ENCODE assay signal across 17 cellular contexts in the genomic region with DNA sequence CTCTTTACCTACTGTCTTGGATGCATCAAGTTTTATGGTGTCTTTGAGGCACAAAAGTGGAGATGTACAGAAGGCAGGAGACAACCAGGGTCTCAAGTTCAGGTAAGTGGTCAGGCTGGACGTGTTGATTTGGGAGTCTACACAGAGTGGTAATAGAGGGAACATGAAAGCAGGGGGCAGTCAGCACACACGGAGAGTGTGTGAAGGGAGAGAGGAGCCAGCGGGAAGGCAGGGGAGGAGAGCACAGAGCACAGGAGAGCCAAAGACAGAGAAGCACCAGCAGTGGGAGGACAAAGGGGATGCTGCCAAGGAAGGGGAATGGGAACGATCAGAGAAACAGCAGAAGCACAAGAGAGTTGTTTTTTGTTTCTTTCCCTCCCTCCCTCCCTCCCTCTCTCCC. TPM values are rescaled to one million over a fixed set of nuclear protein-coding genes. Genes with fewer than 3 reads are reported as not detected.
DNase-seq lines count a peak whose midpoint lies in the region; ATAC-seq and TF ChIP-seq lines count a peak whose summit lies in the region.
"Had no signal": no experiment of that assay in that cellular context is flagged by ENCODE, and none has a peak within 500 bp of the region (broad histone marks: within the 10 kb centered on the region; RNA-seq: fewer than 3 reads in every experiment).

No MANE protein-coding gene starts in this region.

- no peaks in the 10 kb centered on the region for H3K27me3 ChIP-seq in GM23338 (ENCODE audit: insufficient read depth)
- H3K27me3 ChIP-seq in foreskin keratinocyte: peaks cover 7% of the 10 kb centered on the region
- no peaks in the 10 kb centered on the region for H3K27me3 ChIP-seq in testis

- no peaks in the 10 kb centered on the region for H3K27me3 Mint-ChIP-seq in GM23338 (ENCODE audit: insufficient read depth, low read depth, poor library complexity)

- H2AFZ ChIP-seq in GM23338: no peak overlapping the region

- H3K27ac ChIP-seq in GM23338 (ENCODE audit: low read depth) (no peak overlapping the region), foreskin keratinocyte (no peak overlapping the region), testis (no peak overlapping the region)

- TF ChIP-seq POLR2A in testis (IDR thresholded peaks at IDR 0.05): no peak

- peak; percentile 37 to 67 for TF ChIP-seq CTCF in GM23338 (conservative IDR thresholded peaks at IDR 0.05; ENCODE audit: low read depth in 2 of 2)
- peak; percentile 7 for TF ChIP-seq CTCF in foreskin keratinocyte (conservative IDR thresholded peaks at IDR 0.05)
- no peak for TF ChIP-seq CTCF in testis (IDR thresholded peaks at IDR 0.05)

- H3K4me3 ChIP-seq in GM23338: no peak overlapping the region
- H3K4me3 ChIP-seq in testis: no peak overlapping the region

- H3K4me1 Mint-ChIP-seq in GM23338: peaks cover 12% of the 10 kb centered on the region
- H3K4me1 Mint-ChIP-seq: CD14-positive monocyte had no signal

- 45 to 50% methylated on average over 4 of the region's 4 CpGs for whole genome bisulfite sequencing in testis, 2 donors

- no peak overlapping the region for H3K4me3 Mint-ChIP-seq in GM23338
- H3K4me3 Mint-ChIP-seq: CD14-positive monocyte had no signal

- no peaks in the 10 kb centered on the region for H3K36me3 ChIP-seq in GM23338 (ENCODE audit: insufficient read depth)
- no peaks in the 10 kb centered on the region for H3K36me3 ChIP-seq in testis (ENCODE audit: low read depth, missing control alignments)

- H3K27ac Mint-ChIP-seq in GM23338: no peak overlapping the region
- H3K27ac Mint-ChIP-seq: CD14-positive monocyte had no signal

- intact Hi-C loops in testis (cut with DNase I; ENCODE audit: low total_unique reads): no loop called here

- H3K9me3 ChIP-seq in testis: no peaks in the 10 kb centered on the region

- no peaks in the 10 kb centered on the region for H3K9me3 Mint-ChIP-seq in GM23338

- H3F3A ChIP-seq in GM23338 (replicated peaks; ENCODE audit: low read depth): no peaks in the 10 kb centered on the region

- no peaks in the 10 kb centered on the region for H3K36me3 Mint-ChIP-seq in GM23338 (ENCODE audit: low read depth)
- H3K36me3 Mint-ChIP-seq: CD14-positive monocyte had no signal

- ATAC-seq in GM23338: peak; percentile 64
- ATAC-seq in foreskin keratinocyte: no peak
- ATAC-seq in HG03135 (IDR thresholded peaks at IDR 0.05; ENCODE audit: unreplicated experiment): no peak

- DNase-seq in GM23338 (ENCODE audit: low spot score) (peak; percentile 13), HuH-7 (ENCODE audit: low spot score) (peak; percentile 17), foreskin keratinocyte (no peak), testis (peak; percentile 21), A172 (ENCODE audit: low spot score) (no peak)
- DNase-seq in stimulated activated CD4-positive, alpha-beta T cell treated with anti-CD3 and anti-CD28 coated beads, Interleukin-4, amount 100 ng/mL, for 24 hours: no peak
- DNase-seq: ACHN, AML-193, KG1, NCI-H1105 treated with DMSO at 0.1 percent for 48 hours, NCI-H1694, NCI-H2081 treated with DMSO at 0.1 percent for 48 hours, NCI-H748 treated with DMSO at 0.1 percent for 48 hours, OCI-M1, SIG-M5 had no signal

- H4K20me1 ChIP-seq in GM23338 (replicated peaks; ENCODE audit: insufficient read depth): no peaks in the 10 kb centered on the region

- H3K9me2 ChIP-seq in GM23338 (ENCODE audit: insufficient read depth): no peaks in the 10 kb centered on the region; the same call in 1 of the 2 replicates

- no peaks in the 10 kb centered on the region for H3K79me2 ChIP-seq in GM23338 (replicated peaks; ENCODE audit: insufficient read depth)

- no peak overlapping the region for H3K4me2 ChIP-seq in GM23338

- H3K4me1 ChIP-seq in GM23338 (ENCODE audit: insufficient read depth) (peaks cover 23% of the 10 kb centered on the region), foreskin keratinocyte (no peaks in the 10 kb centered on the region), testis (no peaks in the 10 kb centered on the region)

TF ChIP-seq in GM23338, 12 proteins besides CTCF, POLR2A, EP300 and RAD21:
- no peak for TF ChIP-seq EZH2phosphoT487 (IDR thresholded peaks at IDR 0.05; ENCODE audit: unreplicated experiment)
- no peak for TF ChIP-seq JUNB (IDR thresholded peaks at IDR 0.05; ENCODE audit: unreplicated experiment)
- no peak for TF ChIP-seq ZNF114 (CRISPR knock-in tag; IDR thresholded peaks at IDR 0.05)
- TF ChIP-seq, protein P1, sequence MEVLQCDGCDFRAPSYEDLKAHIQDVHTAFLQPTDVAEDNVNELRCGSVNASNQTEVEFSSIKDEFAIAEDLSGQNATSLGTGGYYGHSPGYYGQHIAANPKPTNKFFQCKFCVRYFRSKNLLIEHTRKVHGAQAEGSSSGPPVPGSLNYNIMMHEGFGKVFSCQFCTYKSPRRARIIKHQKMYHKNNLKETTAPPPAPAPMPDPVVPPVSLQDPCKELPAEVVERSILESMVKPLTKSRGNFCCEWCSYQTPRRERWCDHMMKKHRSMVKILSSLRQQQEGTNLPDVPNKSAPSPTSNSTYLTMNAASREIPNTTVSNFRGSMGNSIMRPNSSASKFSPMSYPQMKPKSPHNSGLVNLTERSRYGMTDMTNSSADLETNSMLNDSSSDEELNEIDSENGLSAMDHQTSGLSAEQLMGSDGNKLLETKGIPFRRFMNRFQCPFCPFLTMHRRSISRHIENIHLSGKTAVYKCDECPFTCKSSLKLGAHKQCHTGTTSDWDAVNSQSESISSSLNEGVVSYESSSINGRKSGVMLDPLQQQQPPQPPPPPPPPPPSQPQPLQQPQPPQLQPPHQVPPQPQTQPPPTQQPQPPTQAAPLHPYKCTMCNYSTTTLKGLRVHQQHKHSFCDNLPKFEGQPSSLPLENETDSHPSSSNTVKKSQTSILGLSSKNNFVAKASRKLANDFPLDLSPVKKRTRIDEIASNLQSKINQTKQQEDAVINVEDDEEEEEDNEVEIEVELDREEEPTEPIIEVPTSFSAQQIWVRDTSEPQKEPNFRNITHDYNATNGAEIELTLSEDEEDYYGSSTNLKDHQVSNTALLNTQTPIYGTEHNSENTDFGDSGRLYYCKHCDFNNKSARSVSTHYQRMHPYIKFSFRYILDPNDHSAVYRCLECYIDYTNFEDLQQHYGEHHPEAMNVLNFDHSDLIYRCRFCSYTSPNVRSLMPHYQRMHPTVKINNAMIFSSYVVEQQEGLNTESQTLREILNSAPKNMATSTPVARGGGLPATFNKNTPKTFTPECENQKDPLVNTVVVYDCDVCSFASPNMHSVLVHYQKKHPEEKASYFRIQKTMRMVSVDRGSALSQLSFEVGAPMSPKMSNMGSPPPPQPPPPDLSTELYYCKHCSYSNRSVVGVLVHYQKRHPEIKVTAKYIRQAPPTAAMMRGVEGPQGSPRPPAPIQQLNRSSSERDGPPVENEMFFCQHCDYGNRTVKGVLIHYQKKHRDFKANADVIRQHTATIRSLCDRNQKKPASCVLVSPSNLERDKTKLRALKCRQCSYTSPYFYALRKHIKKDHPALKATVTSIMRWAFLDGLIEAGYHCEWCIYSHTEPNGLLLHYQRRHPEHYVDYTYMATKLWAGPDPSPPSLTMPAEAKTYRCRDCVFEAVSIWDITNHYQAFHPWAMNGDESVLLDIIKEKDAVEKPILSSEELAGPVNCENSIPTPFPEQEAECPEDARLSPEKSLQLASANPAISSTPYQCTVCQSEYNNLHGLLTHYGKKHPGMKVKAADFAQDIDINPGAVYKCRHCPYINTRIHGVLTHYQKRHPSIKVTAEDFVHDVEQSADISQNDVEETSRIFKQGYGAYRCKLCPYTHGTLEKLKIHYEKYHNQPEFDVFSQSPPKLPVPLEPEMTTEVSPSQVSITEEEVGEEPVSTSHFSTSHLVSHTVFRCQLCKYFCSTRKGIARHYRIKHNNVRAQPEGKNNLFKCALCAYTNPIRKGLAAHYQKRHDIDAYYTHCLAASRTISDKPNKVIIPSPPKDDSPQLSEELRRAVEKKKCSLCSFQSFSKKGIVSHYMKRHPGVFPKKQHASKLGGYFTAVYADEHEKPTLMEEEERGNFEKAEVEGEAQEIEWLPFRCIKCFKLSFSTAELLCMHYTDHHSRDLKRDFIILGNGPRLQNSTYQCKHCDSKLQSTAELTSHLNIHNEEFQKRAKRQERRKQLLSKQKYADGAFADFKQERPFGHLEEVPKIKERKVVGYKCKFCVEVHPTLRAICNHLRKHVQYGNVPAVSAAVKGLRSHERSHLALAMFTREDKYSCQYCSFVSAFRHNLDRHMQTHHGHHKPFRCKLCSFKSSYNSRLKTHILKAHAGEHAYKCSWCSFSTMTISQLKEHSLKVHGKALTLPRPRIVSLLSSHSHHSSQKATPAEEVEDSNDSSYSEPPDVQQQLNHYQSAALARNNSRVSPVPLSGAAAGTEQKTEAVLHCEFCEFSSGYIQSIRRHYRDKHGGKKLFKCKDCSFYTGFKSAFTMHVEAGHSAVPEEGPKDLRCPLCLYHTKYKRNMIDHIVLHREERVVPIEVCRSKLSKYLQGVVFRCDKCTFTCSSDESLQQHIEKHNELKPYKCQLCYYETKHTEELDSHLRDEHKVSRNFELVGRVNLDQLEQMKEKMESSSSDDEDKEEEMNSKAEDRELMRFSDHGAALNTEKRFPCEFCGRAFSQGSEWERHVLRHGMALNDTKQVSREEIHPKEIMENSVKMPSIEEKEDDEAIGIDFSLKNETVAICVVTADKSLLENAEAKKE (CRISPR knock-in tag; IDR thresholded peaks at IDR 0.05): no peak
- TF ChIP-seq EZH2 (IDR thresholded peaks at IDR 0.05; ENCODE audit: low read depth, unreplicated experiment): no peak
- no peak for TF ChIP-seq NANOG (IDR thresholded peaks at IDR 0.05; ENCODE audit: borderline replicate concordance)

RNA-seq across cellular contexts. Expression of a gene that starts 32.9 kb away (rescaled TPM):
- 1.9 and 4.0 TPM in 2 replicates for total RNA-seq in GM23338 (2014; rRNA removed; shearing (Covaris generic))
- polyA plus RNA-seq in GM23338 (2016; fragmentation: Nextera tagmentation; extraction: Ambion mirVana): 1.5 and 1.7 TPM in 2 replicates
- 0.14 TPM in 2 replicates for total RNA-seq in foreskin keratinocyte
- polyA plus RNA-seq in foreskin keratinocyte: 0.04 and 0.07 TPM in 2 replicates
- total RNA-seq in testis: 10 to 100 TPM in 1 of 2 donors, 1 to 10 TPM in 1; 7.2 to 11.4 TPM
- 7.7 TPM for polyA plus RNA-seq in testis (ENCODE audit: insufficient read depth, low read depth, low replicate concordance)
- total RNA-seq in A172 (2014; rRNA removed; shearing (Covaris generic)): 2.5 and 3.2 TPM in 2 replicates
- polyA plus RNA-seq: CD14-positive monocyte had no signal

Comparison
In these comparisons a context has a peak if more than half of its experiments do, and no peak if none do; other contexts are left out.
1. DNase-seq: peak in GM23338 (single experiment), HuH-7 (single experiment) and testis (single experiment); none in foreskin keratinocyte (0 of 2), A172 (single experiment) and stimulated activated CD4-positive, alpha-beta T cell treated with anti-CD3 and anti-CD28 coated beads, Interleukin-4, amount 100 ng/mL, for 24 hours (single experiment).
2. CTCF ChIP-seq: peak in GM23338 (2 of 2) and foreskin keratinocyte (single experiment); none in testis (0 of 3).